34 cellular contexts compared by ENCODE assay signal in the genomic region with DNA sequence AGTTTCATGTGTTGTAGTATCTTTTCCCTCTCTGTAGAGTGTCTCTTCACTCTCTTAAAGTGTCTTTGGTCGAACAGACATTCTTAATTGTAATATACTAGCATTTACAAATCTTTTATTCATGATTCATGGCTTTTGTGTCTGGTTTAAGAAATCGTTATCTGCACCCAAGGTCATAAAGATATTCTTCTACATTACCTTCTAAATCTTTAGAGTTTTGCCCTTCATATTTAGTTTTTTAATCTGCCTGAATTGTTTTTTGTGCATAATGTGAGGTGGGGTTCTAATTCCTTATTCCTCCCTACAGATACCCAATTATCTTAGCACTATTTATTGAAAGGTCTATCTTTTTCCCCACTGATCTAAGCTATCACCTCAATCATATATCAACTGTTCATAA. TPM values are rescaled to one million over a fixed set of nuclear protein-coding genes. Genes with fewer than 3 reads are reported as not detected.
"Had no signal": no experiment of that assay in that cellular context is flagged by ENCODE, and none has a peak within 500 bp of the region (broad histone marks: within the 10 kb centered on the region; RNA-seq: fewer than 3 reads in every experiment).

No MANE protein-coding gene starts in this region.

- H3K27ac ChIP-seq: ascending aorta, coronary artery, WERI-Rb-1 had no signal

- H3K9me3 Mint-ChIP-seq: activated CD4-positive, alpha-beta memory T cell treated with anti-CD3 and anti-CD28 coated beads, Interleukin-2, amount 10 ng/mL, durations not matched to agents 7 days and 5 days; activated CD4-positive, alpha-beta T cell treated with anti-CD3 and anti-CD28 coated beads, Interleukin-2, amount 10 ng/mL, durations not matched to agents 7 days and 5 days; activated naive CD4-positive, alpha-beta T cell treated with anti-CD3 and anti-CD28 coated beads, Interleukin-2, amount 10 ng/mL, durations not matched to agents 7 days and 5 days; activated naive CD4-positive, alpha-beta T cell treated with anti-CD3 and anti-CD28 coated beads, Interleukin-2, amount 50 U/mL, for 24 hours; activated naive CD8-positive, alpha-beta T cell treated with anti-CD3 and anti-CD28 coated beads, Interleukin-2, amount 10 ng/mL, durations not matched to agents 7 days and 5 days; activated naive CD8-positive, alpha-beta T cell treated with anti-CD3 and anti-CD28 coated beads, Interleukin-2, amount 50 U/mL, for 24 hours; activated T-cell treated with anti-CD3 and anti-CD28 coated beads, Interleukin-2, amount 50 U/mL, for 24 hours; activated T-helper 2 cell treated with anti-CD3 and anti-CD28 coated beads, Interferon-gamma antibody, Interleukin-2, Interleukin-4, amounts not matched to agents 10 μg/mL and 5 μg/mL and 100 μg/mL, durations not matched to agents 14 hours and 24 hours and 36 hours; T-helper 2 cell treated with Interferon-gamma antibody and Interleukin-4, amounts not matched to agents 5 μg/mL and 100 μg/mL, for 36 hours; WTC11 had no signal

- ATAC-seq: activated CD4-positive, alpha-beta T cell treated with anti-CD3 and anti-CD28 coated beads for 36 hours; activated CD4-positive, CD25-positive, alpha-beta regulatory T cell treated with anti-CD3 and anti-CD28 coated beads, Interleukin-2, amount 50 U/mL, for 24 hours; activated CD8-positive, alpha-beta memory T cell treated with anti-CD3 and anti-CD28 coated beads, Interleukin-2, amount 10 ng/mL, durations not matched to agents 7 days and 5 days; activated CD8-positive, alpha-beta T cell treated with anti-CD3 and anti-CD28 coated beads, Interleukin-2, amount 10 ng/mL, durations not matched to agents 7 days and 5 days; activated naive CD8-positive, alpha-beta T cell treated with anti-CD3 and anti-CD28 coated beads, Interleukin-2, amount 50 U/mL, for 24 hours; WTC11 had no signal

- H3K9me3 ChIP-seq: ascending aorta had no signal

- H3K4me3 Mint-ChIP-seq: activated CD4-positive, alpha-beta memory T cell treated with anti-CD3 and anti-CD28 coated beads, Interleukin-2, amount 10 ng/mL, durations not matched to agents 7 days and 5 days; activated CD4-positive, alpha-beta T cell treated with anti-CD3 and anti-CD28 coated beads for 36 hours; activated CD4-positive, alpha-beta T cell treated with anti-CD3 and anti-CD28 coated beads, Interleukin-2, amount 10 ng/mL, durations not matched to agents 7 days and 5 days; activated CD8-positive, alpha-beta memory T cell treated with anti-CD3 and anti-CD28 coated beads, Interleukin-2, amount 10 ng/mL, durations not matched to agents 7 days and 5 days; activated CD8-positive, alpha-beta T cell treated with anti-CD3 and anti-CD28 coated beads, Interleukin-2, amount 10 ng/mL, durations not matched to agents 7 days and 5 days; activated naive CD4-positive, alpha-beta T cell treated with anti-CD3 and anti-CD28 coated beads, Interleukin-2, amount 10 ng/mL, durations not matched to agents 7 days and 5 days; activated naive CD4-positive, alpha-beta T cell treated with anti-CD3 and anti-CD28 coated beads, Interleukin-2, amount 50 U/mL, for 24 hours; activated naive CD8-positive, alpha-beta T cell; activated naive CD8-positive, alpha-beta T cell treated with anti-CD3 and anti-CD28 coated beads, Interleukin-2, amount 10 ng/mL, durations not matched to agents 7 days and 5 days; activated naive CD8-positive, alpha-beta T cell treated with anti-CD3 and anti-CD28 coated beads, Interleukin-2, amount 50 U/mL, for 24 hours; activated T-cell treated with anti-CD3 and anti-CD28 coated beads, Interleukin-2, amount 50 U/mL, for 24 hours; brain; T-helper 2 cell treated with Interferon-gamma antibody and Interleukin-4, amounts not matched to agents 5 μg/mL and 100 μg/mL, for 36 hours; WTC11 had no signal

- H3K27ac Mint-ChIP-seq: activated CD4-positive, alpha-beta memory T cell treated with anti-CD3 and anti-CD28 coated beads, Interleukin-2, amount 10 ng/mL, durations not matched to agents 7 days and 5 days; activated CD4-positive, alpha-beta T cell treated with anti-CD3 and anti-CD28 coated beads for 36 hours; activated CD4-positive, alpha-beta T cell treated with anti-CD3 and anti-CD28 coated beads, Interleukin-2, amount 10 ng/mL, durations not matched to agents 7 days and 5 days; activated CD8-positive, alpha-beta memory T cell treated with anti-CD3 and anti-CD28 coated beads, Interleukin-2, amount 10 ng/mL, durations not matched to agents 7 days and 5 days; activated CD8-positive, alpha-beta T cell treated with anti-CD3 and anti-CD28 coated beads, Interleukin-2, amount 10 ng/mL, durations not matched to agents 7 days and 5 days; activated naive CD4-positive, alpha-beta T cell treated with anti-CD3 and anti-CD28 coated beads, Interleukin-2, amount 10 ng/mL, durations not matched to agents 7 days and 5 days; activated naive CD4-positive, alpha-beta T cell treated with anti-CD3 and anti-CD28 coated beads, Interleukin-2, amount 50 U/mL, for 24 hours; activated naive CD8-positive, alpha-beta T cell; activated naive CD8-positive, alpha-beta T cell treated with anti-CD3 and anti-CD28 coated beads, Interleukin-2, amount 10 ng/mL, durations not matched to agents 7 days and 5 days; activated naive CD8-positive, alpha-beta T cell treated with anti-CD3 and anti-CD28 coated beads, Interleukin-2, amount 50 U/mL, for 24 hours; activated T-cell treated with anti-CD3 and anti-CD28 coated beads, Interleukin-2, amount 50 U/mL, for 24 hours; activated T-helper 2 cell treated with anti-CD3 and anti-CD28 coated beads, Interferon-gamma antibody, Interleukin-2, Interleukin-4, amounts not matched to agents 10 μg/mL and 5 μg/mL and 100 μg/mL, durations not matched to agents 14 hours and 24 hours and 36 hours; brain; T-helper 2 cell treated with Interferon-gamma antibody and Interleukin-4, amounts not matched to agents 5 μg/mL and 100 μg/mL, for 36 hours; WTC11 had no signal

- H3K4me1 Mint-ChIP-seq: activated CD4-positive, alpha-beta T cell treated with anti-CD3 and anti-CD28 coated beads for 36 hours; activated naive CD4-positive, alpha-beta T cell treated with anti-CD3 and anti-CD28 coated beads, Interleukin-2, amount 50 U/mL, for 24 hours; activated naive CD8-positive, alpha-beta T cell treated with anti-CD3 and anti-CD28 coated beads, Interleukin-2, amount 50 U/mL, for 24 hours; brain had no signal

- H3K36me3 Mint-ChIP-seq: activated CD8-positive, alpha-beta memory T cell treated with anti-CD3 and anti-CD28 coated beads, Interleukin-2, amount 10 ng/mL, durations not matched to agents 7 days and 5 days; activated naive CD4-positive, alpha-beta T cell treated with anti-CD3 and anti-CD28 coated beads, Interleukin-2, amount 10 ng/mL, durations not matched to agents 7 days and 5 days; activated naive CD4-positive, alpha-beta T cell treated with anti-CD3 and anti-CD28 coated beads, Interleukin-2, amount 50 U/mL, for 24 hours; activated naive CD8-positive, alpha-beta T cell; activated naive CD8-positive, alpha-beta T cell treated with anti-CD3 and anti-CD28 coated beads, Interleukin-2, amount 10 ng/mL, durations not matched to agents 7 days and 5 days; brain; WTC11 had no signal

- H3K27me3 Mint-ChIP-seq: activated CD4-positive, alpha-beta T cell treated with anti-CD3 and anti-CD28 coated beads for 36 hours; activated naive CD4-positive, alpha-beta T cell treated with anti-CD3 and anti-CD28 coated beads, Interleukin-2, amount 50 U/mL, for 24 hours; activated T-cell treated with anti-CD3 and anti-CD28 coated beads, Interleukin-2, amount 50 U/mL, for 24 hours had no signal

- H3K36me3 ChIP-seq: ascending aorta, WERI-Rb-1 had no signal

- H3K27me3 ChIP-seq: ascending aorta had no signal

- DNase-seq: activated CD4-positive, alpha-beta memory T cell treated with anti-CD3 and anti-CD28 coated beads, Interleukin-2, amount 10 ng/mL, durations not matched to agents 7 days and 5 days; activated CD4-positive, alpha-beta T cell treated with anti-CD3 and anti-CD28 coated beads for 1 hour; activated CD4-positive, alpha-beta T cell treated with anti-CD3 and anti-CD28 coated beads for 36 hours; activated CD4-positive, alpha-beta T cell treated with anti-CD3 and anti-CD28 coated beads for 48 hours; activated CD4-positive, alpha-beta T cell treated with anti-CD3 and anti-CD28 coated beads, Interleukin-2, amount 10 ng/mL, durations not matched to agents 7 days and 5 days; activated CD4-positive, alpha-beta T cell treated with anti-CD3 and anti-CD28 coated beads, Interleukin-2, amount 50 U/mL, for 48 hours; activated CD4-positive, CD25-positive, alpha-beta regulatory T cell; activated CD8-positive, alpha-beta memory T cell treated with anti-CD3 and anti-CD28 coated beads for 24 hours; activated CD8-positive, alpha-beta memory T cell treated with anti-CD3 and anti-CD28 coated beads, Interleukin-2, amount 10 ng/mL, durations not matched to agents 7 days and 5 days; activated CD8-positive, alpha-beta memory T cell treated with anti-CD3 and anti-CD28 coated beads, Interleukin-2, amount 50 U/mL, for 48 hours; activated CD8-positive, alpha-beta T cell treated with anti-CD3 and anti-CD28 coated beads, Interleukin-2, amount 10 ng/mL, durations not matched to agents 7 days and 5 days; activated effector memory CD4-positive, alpha-beta T cell treated with Interleukin-2 at 50 U/mL for 16 hours; activated gamma-delta T cell; activated naive CD4-positive, alpha-beta T cell treated with anti-CD3 and anti-CD28 coated beads, Interleukin-2, amount 10 ng/mL, durations not matched to agents 7 days and 5 days; activated naive CD4-positive, alpha-beta T cell treated with Interleukin-2 at 50 U/mL for 16 hours; activated naive CD8-positive, alpha-beta T cell treated with anti-CD3 and anti-CD28 coated beads, Interleukin-2, amount 10 ng/mL, durations not matched to agents 7 days and 5 days; activated naive CD8-positive, alpha-beta T cell treated with anti-CD3 and anti-CD28 coated beads, Interleukin-2, amount 50 U/mL, for 24 hours; activated T-cell treated with anti-CD3 and anti-CD28 coated beads, Interleukin-2, amount 50 U/mL, for 24 hours; activated T-cell treated with anti-CD3 and anti-CD28 coated beads, Interleukin-2, amount 50 U/mL, for 48 hours; amygdala; anterior cingulate cortex; central memory CD4-positive, alpha-beta T cell; T-helper 2 cell; T-helper 9 cell; WERI-Rb-1 had no signal

- H3K4me3 ChIP-seq: ascending aorta, coronary artery had no signal

RNA-seq across cellular contexts. Expression of a gene that starts 9.0 kb away (rescaled TPM):
- total RNA-seq: activated CD4-positive, alpha-beta memory T cell treated with anti-CD3 and anti-CD28 coated beads, Interleukin-2, amount 10 ng/mL, durations not matched to agents 7 days and 5 days; activated CD4-positive, alpha-beta T cell treated with anti-CD3 and anti-CD28 coated beads for 36 hours; activated CD4-positive, alpha-beta T cell treated with anti-CD3 and anti-CD28 coated beads, Interleukin-2, amount 10 ng/mL, durations not matched to agents 7 days and 5 days; activated CD8-positive, alpha-beta memory T cell treated with anti-CD3 and anti-CD28 coated beads, Interleukin-2, amount 10 ng/mL, durations not matched to agents 7 days and 5 days; activated CD8-positive, alpha-beta T cell treated with anti-CD3 and anti-CD28 coated beads, Interleukin-2, amount 10 ng/mL, durations not matched to agents 7 days and 5 days; activated naive CD8-positive, alpha-beta T cell treated with anti-CD3 and anti-CD28 coated beads, Interleukin-2, amount 10 ng/mL, durations not matched to agents 7 days and 5 days; activated T-helper 2 cell treated with anti-CD3 and anti-CD28 coated beads, Interferon-gamma antibody, Interleukin-2, Interleukin-4, amounts not matched to agents 10 μg/mL and 5 μg/mL and 100 μg/mL, durations not matched to agents 14 hours and 24 hours and 36 hours had no signal
